ENCODE assay signal across 8 cellular contexts in genomic region chr1:77682442-77683141, GRCh38. TPM values are rescaled to one million over a fixed set of nuclear protein-coding genes. Genes with fewer than 3 reads are reported as not detected.
DNase-seq lines count a peak whose midpoint lies in the region; ATAC-seq, FAIRE-seq and TF ChIP-seq lines count a peak whose summit lies in the region.

TSS of gene ZZZ3 (minus strand) at chr1:77682658. CDS start at chr1:77633354, 49,304 bp downstream.

- FAIRE-seq in D721Med (lab: Jason Lieb, UNC): no peak

- H3K9me3 ChIP-seq in OCI-LY3 (ENCODE audit: insufficient read depth, low read length): no peaks in the 10 kb centered on the region
- no peaks in the 10 kb centered on the region for H3K9me3 ChIP-seq in mononuclear cell (ENCODE audit: low read depth, low read length)

- peak within 1 kb of the TSS; percentile 89 for H3K27ac ChIP-seq in OCI-LY3 (ENCODE audit: low read length)

- peaks cover 20% of the 10 kb centered on the region for H4K20me1 ChIP-seq in OCI-LY3 (ENCODE audit: insufficient read depth, low read length)

- no peaks in the 10 kb centered on the region for H3K36me3 ChIP-seq in OCI-LY3 (replicated peaks; ENCODE audit: low read depth, low read length)

- no peaks in the 10 kb centered on the region for H3K27me3 ChIP-seq in OCI-LY3 (ENCODE audit: low read depth, low read length)
- no peaks in the 10 kb centered on the region for H3K27me3 ChIP-seq in mononuclear cell (ENCODE audit: insufficient read depth, low read length)

- peaks cover 55% of the 10 kb centered on the region for H3K79me2 ChIP-seq in OCI-LY3 (ENCODE audit: low read length)

- peak; percentile 77 for ATAC-seq in GM21515 (IDR thresholded peaks at IDR 0.05; ENCODE audit: unreplicated experiment)

- peak within 1 kb of the TSS; percentile 93 for H3K4me2 ChIP-seq in OCI-LY3 (ENCODE audit: low read length)

- H3K9ac ChIP-seq in OCI-LY3 (ENCODE audit: low read length): peak within 1 kb of the TSS; percentile 96

- peaks cover 19% of the 10 kb centered on the region for H3K4me1 ChIP-seq in OCI-LY3 (ENCODE audit: low read length)
- peaks cover 17% of the 10 kb centered on the region for H3K4me1 ChIP-seq in mononuclear cell (ENCODE audit: insufficient read depth, low read length)

- TF ChIP-seq CTCF in D721Med (IDR thresholded peaks at IDR 0.05; ENCODE audit: insufficient read depth, missing control alignments): no peak
- no peak for TF ChIP-seq CTCF in OCI-LY3 (IDR thresholded peaks at IDR 0.05; ENCODE audit: low read depth, low read length)

- H3K4me3 ChIP-seq in OCI-LY3 (ENCODE audit: low read length): peak within 1 kb of the TSS; percentile 98
- H3K4me3 ChIP-seq in mononuclear cell (ENCODE audit: low read length): peak within 1 kb of the TSS; percentile 73

- H2AFZ ChIP-seq in OCI-LY3 (ENCODE audit: low read depth, low read length): peak within 1 kb of the TSS; percentile 86

- peak; percentile 57 for DNase-seq in D721Med (ENCODE audit: insufficient read length, low spot score)
- DNase-seq in HuH-7 (ENCODE audit: low spot score): peak; percentile 78
- DNase-seq in activated T-cell treated with anti-CD3 and anti-CD28 coated beads for 1 hour (ENCODE audit: low read depth): peak; percentile 89
- DNase-seq in epidermal melanocyte (ENCODE audit: insufficient read length, low spot score): peak; percentile 75
- peak; percentile 73 to 82 for DNase-seq in stimulated activated CD8-positive, alpha-beta memory T cell treated with anti-CD3 and anti-CD28 coated beads, Interleukin-4, amount 100 ng/mL, for 1 hour (ENCODE audit: low read depth in 2 of 2, low spot score in 1 of 2)

RNA-seq across cellular contexts. Expression of gene ZZZ3, which starts in this region (rescaled TPM):
- total RNA-seq in mononuclear cell: 62.9 TPM

Comparison
In these comparisons a context has a peak if more than half of its experiments do, and no peak if none do; other contexts are left out.
1. Peak in every context shown above with its lines: DNase-seq, ATAC-seq, H3K4me3 ChIP-seq and H3K27ac ChIP-seq.